In the genomic region with DNA sequence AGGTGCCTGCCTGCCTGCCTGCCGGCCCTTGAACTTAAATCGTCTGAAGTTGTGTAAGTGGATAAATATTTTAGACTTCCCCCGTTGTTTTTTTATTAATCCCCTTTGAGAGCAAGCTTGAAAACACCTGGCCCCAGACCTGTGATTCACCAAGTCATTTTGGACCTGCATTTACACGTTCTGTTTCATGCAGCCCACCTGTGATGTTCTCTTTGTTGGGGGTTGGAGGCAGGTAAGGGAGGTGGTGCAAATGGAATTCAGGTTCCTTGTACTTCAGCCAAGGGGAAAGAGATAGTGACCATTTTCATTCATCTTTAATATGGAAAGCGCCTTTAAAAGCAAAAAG, we compare ENCODE assay signal across 1 cellular context.
TF ChIP-seq lines count a peak whose summit lies in the region.

No MANE protein-coding gene starts in this region.

TF ChIP-seq in GM12878, 131 proteins besides CTCF, POLR2A, EP300 and RAD21:
- TF ChIP-seq ZBTB40 (IDR thresholded peaks at IDR 0.05; ENCODE audit: borderline replicate concordance), result peak; percentile 21; the same call in 1 of the 2 replicates
- no peak for TF ChIP-seq ZBED1 (IDR thresholded peaks at IDR 0.05; ENCODE audit: borderline replicate concordance)
